11 cellular contexts compared by ENCODE assay signal in genomic region chr11:130413383-130414106, GRCh38. TPM values are rescaled to one million over a fixed set of nuclear protein-coding genes. Genes with fewer than 3 reads are reported as not detected.
A peak's percentile ranks its signal among the peaks of the same experiment; 100 is the strongest.
DNase-seq lines count a peak whose midpoint lies in the region; ATAC-seq and TF ChIP-seq lines count a peak whose summit lies in the region.
"Had no signal": no experiment of that assay in that cellular context is flagged by ENCODE, and none has a peak within 500 bp of the region (broad histone marks: within the 10 kb centered on the region; RNA-seq: fewer than 3 reads in every experiment).

No MANE protein-coding gene starts in this region.

- no peaks in the 10 kb centered on the region for H3K4me1 ChIP-seq in testis

- H3K27ac ChIP-seq in testis: no peak overlapping the region

- no peak for TF ChIP-seq CTCF in testis (IDR thresholded peaks at IDR 0.05)

- H3K36me3 ChIP-seq in testis (ENCODE audit: low read depth, missing control alignments): no peaks in the 10 kb centered on the region

- H3K4me3 ChIP-seq in testis: no peak overlapping the region

- no peak for TF ChIP-seq POLR2A in testis (IDR thresholded peaks at IDR 0.05)

- no peak for ATAC-seq in GM18519 (IDR thresholded peaks at IDR 0.05; ENCODE audit: low FRiP score, unreplicated experiment)

- WGBS in testis, 2 donors: 92 to 95% methylated on average over 16 of the region's 16 CpGs

- no peaks in the 10 kb centered on the region for H3K27me3 ChIP-seq in testis

- intact Hi-C loops in posterior vena cava (cut with DNase I) (no loop called here), testis (cut with DNase I; ENCODE audit: low total_unique reads) (no loop called here)

- DNase-seq in AG08395 (ENCODE audit: low spot score) (peak; percentile 95), HCEC 1CT (peak; percentile 85), astrocyte of the hippocampus (ENCODE audit: low read depth, low spot score) (peak; percentile 92), myocyte (ENCODE audit: low read depth) (peak; percentile 73), posterior vena cava (ENCODE audit: low spot score) (no peak), GM19238 (ENCODE audit: insufficient read length, low spot score) (no peak), testis (no peak)
- DNase-seq: DMS 273 treated with DMSO at 0.1 percent for 48 hours, RPMI8226 had no signal

- no peaks in the 10 kb centered on the region for H3K9me3 ChIP-seq in testis

RNA-seq across cellular contexts. Expression of gene ADAMTS8, which starts 14.9 kb away (rescaled TPM):
- total RNA-seq in myocyte (0.13 and 0.16 TPM in 2 replicates), posterior vena cava (1 to 10 TPM in 1 of 2 donors, under 1 TPM in 1; 0.86 to 3.4 TPM), testis (under 1 TPM; 0.39 to 0.56 TPM)
- polyA plus RNA-seq in myocyte (2012): 0.57 TPM
- polyA plus RNA-seq in testis (ENCODE audit: insufficient read depth, low read depth, low replicate concordance): 1.2 TPM
- total RNA-seq: pulmonary artery endothelial cell had no signal

RNA-seq across cellular contexts. Expression of gene ADAMTS15, which starts 34.9 kb away (rescaled TPM):
- total RNA-seq in myocyte: 1.8 and 5.0 TPM in 2 replicates
- polyA plus RNA-seq in myocyte (2012): 1.9 TPM
- total RNA-seq in posterior vena cava: 10 to 100 TPM in 1 of 2 donors, 1 to 10 TPM in 1; 6.3 to 20.7 TPM
- total RNA-seq in testis: 1 to 10 TPM; 2.7 to 2.8 TPM
- 5.7 TPM for polyA plus RNA-seq in testis (ENCODE audit: insufficient read depth, low read depth, low replicate concordance)

Comparison
In these comparisons a context has a peak if more than half of its experiments do, and no peak if none do; other contexts are left out.
1. DNase-seq: peak in AG08395 (single experiment), HCEC 1CT (single experiment), astrocyte of the hippocampus (single experiment) and myocyte (single experiment); none in posterior vena cava (single experiment), GM19238 (single experiment) and testis (single experiment).